24 cellular contexts compared by ENCODE assay signal in the genomic region with DNA sequence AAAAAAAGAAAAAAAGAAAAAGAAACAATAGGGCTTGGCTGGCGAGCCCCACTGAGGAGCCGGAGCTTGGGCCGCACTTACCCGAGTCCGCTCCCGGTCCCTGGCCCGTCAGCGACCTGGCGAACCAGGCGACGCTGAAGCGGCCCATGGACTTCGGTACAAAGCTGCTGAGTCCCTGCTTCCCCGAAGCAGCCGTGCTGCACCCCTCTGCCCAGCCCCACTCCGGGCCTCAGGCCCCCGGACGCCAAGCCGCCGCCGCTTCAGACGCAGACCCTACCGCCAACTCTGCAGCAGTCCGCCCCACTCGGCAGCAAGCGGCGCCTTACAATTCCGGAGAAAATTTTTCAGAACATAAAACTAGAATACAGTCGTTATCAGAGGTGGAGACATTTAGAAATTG.
"Had no signal": no experiment of that assay in that cellular context is flagged by ENCODE, and none has a peak within 500 bp of the region (broad histone marks: within the 10 kb centered on the region; RNA-seq: fewer than 3 reads in every experiment).

No MANE protein-coding gene starts in this region.

- H2AFZ ChIP-seq: hepatocyte had no signal

- H3K79me2 ChIP-seq: hepatocyte had no signal

- H3K27ac ChIP-seq: colonic mucosa, epithelial cell of prostate, esophagus squamous epithelium, gastrocnemius medialis, heart left ventricle, hepatocyte, left lung, lower lobe of right lung had no signal

- H3K4me3 ChIP-seq: colonic mucosa, esophagus squamous epithelium, gastrocnemius medialis, heart left ventricle, hepatocyte, left lung, lower lobe of right lung, mucosa of descending colon had no signal

- H3K4me2 ChIP-seq: hepatocyte had no signal

- H3K4me1 ChIP-seq: colonic mucosa, esophagus squamous epithelium, gastrocnemius medialis, heart left ventricle, left lung, lower lobe of right lung had no signal

- H3K27me3 ChIP-seq: colonic mucosa, esophagus squamous epithelium, gastrocnemius medialis, heart left ventricle, hepatocyte, left lung had no signal

- H3K36me3 ChIP-seq: colonic mucosa, esophagus squamous epithelium, gastrocnemius medialis, heart left ventricle, left lung, lower lobe of right lung had no signal

- ATAC-seq: effector memory CD8-positive, alpha-beta T cell; esophagus mucosa; gastrocnemius medialis; heart left ventricle; left cardiac atrium; left lung; left ventricle myocardium superior; lower lobe of right lung; mucosa of descending colon had no signal

- H3K9me3 ChIP-seq: colonic mucosa, esophagus squamous epithelium, gastrocnemius medialis, heart left ventricle, left lung, lower lobe of right lung, mucosa of descending colon had no signal

- FAIRE-seq: endometrium had no signal

- DNase-seq: colonic mucosa; cortex of kidney; effector CD8-positive, alpha-beta T cell; effector memory CD8-positive, alpha-beta T cell; endodermal cell; erythroblast; esophagus squamous epithelium; foreskin fibroblast; foreskin melanocyte; heart left ventricle; hypothalamus; immature natural killer cell; islet precursor cell; left cardiac atrium; left ventricle myocardium superior; lower lobe of right lung; mesenchymal stem cell had no signal
